Comparison of ENCODE assay signal across 1 cellular context in genomic region chr1:225349826-225350225, GRCh38.
TF ChIP-seq lines count a peak whose summit lies in the region.

No MANE protein-coding gene starts in this region.

TF ChIP-seq in SK-N-SH treated with all-trans-retinoic acid at 6 μM for 48 hours, 23 proteins besides CTCF, POLR2A, EP300 and RAD21 (continued from another document):
- TF ChIP-seq PATZ1 (CRISPR knock-in tag; IDR thresholded peaks at IDR 0.05; ENCODE audit: borderline replicate concordance) (no peak), ZNF8 (CRISPR knock-in tag; IDR thresholded peaks at IDR 0.05) (no peak), BACH2 (CRISPR knock-in tag; IDR thresholded peaks at IDR 0.05; ENCODE audit: borderline replicate concordance) (no peak)
